Comparison of ENCODE assay signal across 17 cellular contexts in the genomic region with DNA sequence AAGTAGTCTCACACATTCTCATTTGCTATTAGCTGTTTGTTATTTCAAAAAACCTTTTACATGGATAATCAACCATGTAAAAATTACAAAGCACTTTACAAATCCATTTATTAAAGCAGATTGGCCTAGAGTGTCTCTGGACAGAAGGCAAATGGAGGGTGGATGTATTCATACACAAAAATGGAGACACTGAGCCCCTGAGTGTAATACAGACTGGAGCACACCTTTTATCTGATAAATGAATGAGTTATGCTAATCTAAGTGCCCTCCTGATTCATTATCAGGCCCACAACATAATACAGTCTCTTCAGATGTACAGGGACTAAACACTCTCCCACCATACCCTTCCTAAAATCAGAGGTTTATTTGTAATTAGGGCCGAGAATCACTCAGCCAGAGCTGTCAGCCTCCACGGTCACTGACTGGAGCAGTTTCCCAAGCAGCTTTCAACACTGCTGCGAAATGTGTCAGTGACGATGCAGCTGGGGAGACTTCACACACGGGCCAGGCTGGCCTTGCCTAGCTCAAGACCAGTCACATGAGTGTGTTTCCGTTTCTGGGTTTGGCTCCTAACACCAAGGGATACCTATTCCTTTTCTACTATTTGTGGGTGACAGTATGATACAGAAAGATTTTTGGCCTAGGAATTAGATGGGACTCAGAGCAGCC.
DNase-seq lines count a peak whose midpoint lies in the region; ATAC-seq and TF ChIP-seq lines count a peak whose summit lies in the region.
"Had no signal": no experiment of that assay in that cellular context is flagged by ENCODE, and none has a peak within 500 bp of the region (broad histone marks: within the 10 kb centered on the region; RNA-seq: fewer than 3 reads in every experiment).

No MANE protein-coding gene starts in this region.

- peaks cover 0 to 16% (median 8%) of the 10 kb centered on the region in 9 donors for H3K4me1 ChIP-seq in heart right ventricle
- no peaks in the 10 kb centered on the region for H3K4me1 ChIP-seq in neuronal stem cell (ENCODE audit: control insufficient read depth in 2 of 2, insufficient read depth in 1 of 2, low read depth in 1 of 2, low read length in 2 of 2)
- H3K4me1 ChIP-seq: vagina had no signal

- no peak overlapping the region for H4K91ac ChIP-seq in neuronal stem cell (ENCODE audit: low read depth, low read length, poor library complexity)

- H3K4me2 ChIP-seq in neuronal stem cell (ENCODE audit: insufficient read depth, low read length, poor library complexity, severe bottlenecking): no peak overlapping the region
- H3K4me2 ChIP-seq: PC-9 had no signal

- H2BK12ac ChIP-seq in neuronal stem cell (ENCODE audit: low read length): no peak overlapping the region

- H3K27ac ChIP-seq in heart right ventricle: peak overlapping the region in 8 of 10 donors; percentile 41 to 79 (median 62)
- no peak overlapping the region for H3K27ac ChIP-seq in neuronal stem cell (replicated peaks; ENCODE audit: low read length)
- H3K27ac ChIP-seq: PC-9, SK-N-MC, vagina had no signal

- H3K27me3 ChIP-seq in heart right ventricle (no peaks in the 10 kb centered on the region), neuronal stem cell (ENCODE audit: control insufficient read depth in 3 of 3, insufficient read depth in 3 of 3, low read depth in 1 of 3, low read length in 3 of 3) (no peaks in the 10 kb centered on the region)
- H3K27me3 ChIP-seq: vagina had no signal

- H3K36me3 ChIP-seq in heart right ventricle (no peaks in the 10 kb centered on the region), neuronal stem cell (replicated peaks in 1 of 2; ENCODE audit: control insufficient read depth in 2 of 2, insufficient read depth in 2 of 2, low read length in 2 of 2) (no peaks in the 10 kb centered on the region)
- H3K36me3 ChIP-seq: vagina had no signal

- 25 to 39% methylated on average over 6 of the region's 6 CpGs for WGBS in heart right ventricle, 2 donors
- no CpG with 5 or more reads among the region's 6 CpGs for whole genome bisulfite sequencing in neuronal stem cell (ENCODE audit: extremely low coverage in 2 of 2, insufficient read length in 2 of 2, insufficient replicate concordance in 1 of 2), 2 donors

- no peak overlapping the region for H3K18ac ChIP-seq in neuronal stem cell (ENCODE audit: low read length)

- peaks cover 0 to 13% (median 0%) of the 10 kb centered on the region in 11 donors for H3K9me3 ChIP-seq in heart right ventricle
- H3K9me3 ChIP-seq in neuronal stem cell (replicated peaks in 1 of 2; ENCODE audit: control insufficient read depth in 2 of 2, insufficient read depth in 1 of 2, low read depth in 1 of 2, low read length in 2 of 2): no peaks in the 10 kb centered on the region
- H3K9me3 ChIP-seq: vagina had no signal

- H2BK15ac ChIP-seq in neuronal stem cell (ENCODE audit: low read length): no peak overlapping the region

- no peak overlapping the region for H4K8ac ChIP-seq in neuronal stem cell (ENCODE audit: low read depth, low read length)

- H3K23ac ChIP-seq in neuronal stem cell (ENCODE audit: low read depth, low read length, poor library complexity): no peak overlapping the region

- H3K9ac ChIP-seq in neuronal stem cell (ENCODE audit: low read depth, low read length, poor library complexity): no peak overlapping the region

- H2AK5ac ChIP-seq in neuronal stem cell (ENCODE audit: low read depth, low read length): no peak overlapping the region

- no peak overlapping the region for H3K14ac ChIP-seq in neuronal stem cell (ENCODE audit: low read length)

- no peak overlapping the region for H2BK5ac ChIP-seq in neuronal stem cell (ENCODE audit: low read length)

- H3K79me1 ChIP-seq in neuronal stem cell (ENCODE audit: low read depth, low read length): no peaks in the 10 kb centered on the region

- no peak overlapping the region for H3K4me3 ChIP-seq in heart right ventricle
- peak overlapping the region in 1 of 2 donors; percentile 31 for H3K4me3 ChIP-seq in neuronal stem cell (ENCODE audit: low read length in 2 of 2)
- H3K4me3 ChIP-seq: PC-9, SK-N-MC, vagina had no signal

- ATAC-seq in heart right ventricle: peak; percentile 93 to 100 (median 98)
- no peak for ATAC-seq in esophagus mucosa
- no peak for ATAC-seq in GM19452 (IDR thresholded peaks at IDR 0.05; ENCODE audit: unreplicated experiment)

- TF ChIP-seq CTCF in heart right ventricle (IDR thresholded peaks at IDR 0.05): no peak

- no peak overlapping the region for H3K4ac ChIP-seq in neuronal stem cell (ENCODE audit: low read length)

- no peak overlapping the region for H2BK120ac ChIP-seq in neuronal stem cell (ENCODE audit: low read depth, low read length)

- H2AFZ ChIP-seq in neuronal stem cell (ENCODE audit: low read length): peak overlapping the region; percentile 85
- H2AFZ ChIP-seq: PC-9 had no signal

- intact Hi-C loops in heart right ventricle (cut with DNase I): no loop called here

- DNase-seq in LHCN-M2 (ENCODE audit: low read depth): peak; percentile 22
- peak; percentile 3 to 37 for DNase-seq in cerebellar nuclear complex (lab: John Stamatoyannopoulos, UW)
- peak; percentile 56 to 67 for DNase-seq in heart right ventricle
- DNase-seq in neuronal stem cell (ENCODE audit: low spot score): no peak
- DNase-seq in activated CD8-positive, alpha-beta memory T cell treated with anti-CD3 and anti-CD28 coated beads, Interleukin-2, amount 50 U/mL, for 48 hours: no peak
- DNase-seq in kidney glomerular epithelial cell (lab: John Stamatoyannopoulos, UW): no peak
- DNase-seq: activated CD4-positive, CD25-positive, alpha-beta regulatory T cell treated with anti-CD3 and anti-CD28 coated beads, Interleukin-2, amount 50 U/mL, for 72 hours; activated effector memory CD4-positive, alpha-beta T cell treated with Interleukin-2 at 50 U/mL for 16 hours; H9; NCI-H2171; NCI-H748 treated with DMSO at 0.1 percent for 48 hours; PC-9; stimulated activated CD8-positive, alpha-beta memory T cell treated with anti-CD3 and anti-CD28 coated beads, Interleukin-4, amount 100 ng/mL, for 48 hours had no signal

Comparison
In these comparisons a context has a peak if more than half of its experiments do, and no peak if none do; other contexts are left out.
1. DNase-seq: peak in LHCN-M2 (single experiment), cerebellar nuclear complex (2 of 2) and heart right ventricle (2 of 2); none in neuronal stem cell (single experiment), activated CD8-positive, alpha-beta memory T cell treated with anti-CD3 and anti-CD28 coated beads, Interleukin-2, amount 50 U/mL, for 48 hours (single experiment) and kidney glomerular epithelial cell (single experiment).
2. ATAC-seq: peak in heart right ventricle (8 of 8); none in esophagus mucosa (single experiment) and GM19452 (single experiment).